12 cellular contexts compared by ENCODE assay signal in genomic region chr16:91484-91883, GRCh38. TPM values are rescaled to one million over a fixed set of nuclear protein-coding genes. Genes with fewer than 3 reads are reported as not detected.
A peak's percentile ranks its signal among the peaks of the same experiment; 100 is the strongest.
DNase-seq lines count a peak whose midpoint lies in the region; ATAC-seq and TF ChIP-seq lines count a peak whose summit lies in the region.
"Had no signal": no experiment of that assay in that cellular context is flagged by ENCODE, and none has a peak within 500 bp of the region (broad histone marks: within the 10 kb centered on the region; RNA-seq: fewer than 3 reads in every experiment).

No MANE protein-coding gene starts in this region.

- WGBS in body of pancreas, 2 donors = 36 to 64% methylated on average over 9 of the region's 9 CpGs

- H3K36me3 ChIP-seq in body of pancreas (replicated peaks in 1 of 2; ENCODE audit: insufficient read depth in 1 of 2, low read depth in 2 of 2) = peaks cover under 1% of the 10 kb centered on the region in 2 donors
- H3K36me3 ChIP-seq in tibial artery = peaks cover 35 to 85% (median 42%) of the 10 kb centered on the region in 3 donors

- no peaks in the 10 kb centered on the region for H3K9me3 ChIP-seq in body of pancreas
- H3K9me3 ChIP-seq in tibial artery = no peaks in the 10 kb centered on the region
- H3K9me3 ChIP-seq: A549, gastroesophageal sphincter had no signal

- no peak for TF ChIP-seq POLR2A in body of pancreas (IDR thresholded peaks at IDR 0.05)

- intact Hi-C loops in body of pancreas (cut with DNase I) (no loop called here), tibial artery (cut with DNase I; ENCODE audit: low total_unique reads) (no loop called here)

- TF ChIP-seq CTCF in body of pancreas (IDR thresholded peaks at IDR 0.05) (no peak), tibial artery (IDR thresholded peaks at IDR 0.05) (no peak)

- H3K27me3 ChIP-seq in body of pancreas (no peaks in the 10 kb centered on the region), tibial artery (no peaks in the 10 kb centered on the region)
- H3K27me3 ChIP-seq: gastroesophageal sphincter had no signal

- H3K4me1 ChIP-seq in body of pancreas = peaks cover 12% of the 10 kb centered on the region
- peaks cover 0 to 20% (median 10%) of the 10 kb centered on the region in 4 donors for H3K4me1 ChIP-seq in tibial artery
- H3K4me1 ChIP-seq: A549 had no signal

- peak; percentile 51 to 79 for DNase-seq in NCI-H2081 (lab: John Stamatoyannopoulos, UW)
- no peak for DNase-seq in NCI-H2081 treated with DMSO at 0.1 percent for 48 hours (lab: John Stamatoyannopoulos, UW)
- peak in 2 of 4 donors; percentile 46 to 56 for DNase-seq in body of pancreas
- no peak for DNase-seq in left lobe of liver (ENCODE audit: low spot score)
- peak in 1 of 2 donors; percentile 86 for DNase-seq in tibial artery
- DNase-seq: mesendoderm, NCI-H510A had no signal

- H3K27ac ChIP-seq in body of pancreas = no peak overlapping the region
- peak overlapping the region; percentile 56 to 77 for H3K27ac ChIP-seq in tibial artery
- H3K27ac ChIP-seq: A549 had no signal

- no peak overlapping the region for H3K4me3 ChIP-seq in body of pancreas
- H3K4me3 ChIP-seq in tibial artery = no peak overlapping the region
- H3K4me3 ChIP-seq: A549, gastroesophageal sphincter had no signal

- ATAC-seq in body of pancreas (peak; percentile 26), left lobe of liver (peak; percentile 58), HG03280 (IDR thresholded peaks at IDR 0.05; ENCODE audit: unreplicated experiment) (no peak), GM21737 (IDR thresholded peaks at IDR 0.05; ENCODE audit: unreplicated experiment) (no peak), HG03460 (IDR thresholded peaks at IDR 0.05; ENCODE audit: unreplicated experiment) (no peak)
- ATAC-seq: gastroesophageal sphincter had no signal

RNA-seq across cellular contexts. Expression of gene MPG, which starts 13.5 kb away (rescaled TPM):
- 10 to 100 TPM; 65.6 to 66.9 TPM for total RNA-seq in body of pancreas
- total RNA-seq in left lobe of liver = 28.0 TPM

RNA-seq across cellular contexts. Expression of gene RHBDF1, which starts 19.1 kb away (rescaled TPM):
- 10 to 100 TPM; 16.3 to 27.7 TPM for total RNA-seq in body of pancreas
- 5.8 TPM for total RNA-seq in left lobe of liver

RNA-seq across cellular contexts. Expression of gene SNRNP25, which starts 37.9 kb away (rescaled TPM):
- total RNA-seq in body of pancreas (10 to 100 TPM; 13.2 to 13.5 TPM), left lobe of liver (16.0 TPM)

RNA-seq across cellular contexts. Expression of gene POLR3K, which starts 38.1 kb away (rescaled TPM):
- 1 to 10 TPM; 2.6 to 5.6 TPM for total RNA-seq in body of pancreas
- 5.1 TPM for total RNA-seq in left lobe of liver

RNA-seq across cellular contexts. Expression of gene NPRL3, which starts 47.0 kb away (rescaled TPM):
- 10 to 100 TPM; 10.6 to 23.7 TPM for total RNA-seq in body of pancreas
- 14.9 TPM for total RNA-seq in left lobe of liver

Comparison
In these comparisons a context has a peak if more than half of its experiments do, and no peak if none do; other contexts are left out.
1. DNase-seq: peak in NCI-H2081 (2 of 2); none in NCI-H2081 treated with DMSO at 0.1 percent for 48 hours (single experiment) and left lobe of liver (single experiment).
2. ATAC-seq: peak in body of pancreas (single experiment) and left lobe of liver (single experiment); none in HG03280 (single experiment), GM21737 (single experiment) and HG03460 (single experiment).
3. H3K27ac ChIP-seq: peak in tibial artery (2 of 2); none in body of pancreas (0 of 4).